ENCODE assay signal across 13 cellular contexts in genomic region chr3:186986811-186987210, GRCh38. TPM values are rescaled to one million over a fixed set of nuclear protein-coding genes. Genes with fewer than 3 reads are reported as not detected.
DNase-seq lines count a peak whose midpoint lies in the region; ATAC-seq and TF ChIP-seq lines count a peak whose summit lies in the region.
"Had no signal": no experiment of that assay in that cellular context is flagged by ENCODE, and none has a peak within 500 bp of the region (broad histone marks: within the 10 kb centered on the region; RNA-seq: fewer than 3 reads in every experiment).

No MANE protein-coding gene starts in this region.

- peaks cover 18 to 40% of the 10 kb centered on the region in 2 donors for H3K36me3 Mint-ChIP-seq in naive B cell
- H3K36me3 Mint-ChIP-seq in Caco-2 (ENCODE audit: insufficient read depth, unreplicated experiment), result no peaks in the 10 kb centered on the region
- peaks cover 29% of the 10 kb centered on the region for H3K36me3 Mint-ChIP-seq in neural progenitor cell

- H3K27ac ChIP-seq in BLaER1 treated with 17β-estradiol and CSF1 and Interleukin-3, amounts not matched to agents 10 nM and 100 nM, result peak overlapping the region in 9 of 11 experiments; percentile 49 to 90 (median 85); a peak in 18 of 22 replicates
- H3K27ac ChIP-seq in DOHH2 (ENCODE audit: low read depth, low read length), result peak overlapping the region; percentile 95
- peak overlapping the region; percentile 94 for H3K27ac ChIP-seq in SU-DHL-6 (ENCODE audit: low read depth, low read length)
- no peak overlapping the region for H3K27ac ChIP-seq in neural progenitor cell
- H3K27ac ChIP-seq: breast epithelium had no signal

- H3K9me3 ChIP-seq in BLaER1 treated with 17β-estradiol and CSF1 and Interleukin-3, amounts not matched to agents 10 nM and 100 nM (replicated peaks in 1 of 11), result peaks cover 0 to 30% (median 20%) of the 10 kb centered on the region in 11 experiments; a peak in 14 of 22 replicates
- H3K9me3 ChIP-seq in DOHH2 (ENCODE audit: control insufficient read depth, insufficient read depth, low read length), result no peaks in the 10 kb centered on the region
- H3K9me3 ChIP-seq in SU-DHL-6 (ENCODE audit: insufficient read depth, low read length), result no peaks in the 10 kb centered on the region
- H3K9me3 ChIP-seq in Caco-2, result no peaks in the 10 kb centered on the region
- no peaks in the 10 kb centered on the region for H3K9me3 ChIP-seq in neural progenitor cell (ENCODE audit: low read depth)
- H3K9me3 ChIP-seq: breast epithelium, sigmoid colon had no signal

- H3K27me3 ChIP-seq in BLaER1 treated with 17β-estradiol and CSF1 and Interleukin-3, amounts not matched to agents 10 nM and 100 nM, result no peaks in the 10 kb centered on the region
- H3K27me3 ChIP-seq in DOHH2 (ENCODE audit: control insufficient read depth, low read length) (no peaks in the 10 kb centered on the region), SU-DHL-6 (ENCODE audit: low read length) (no peaks in the 10 kb centered on the region), Caco-2 (replicated peaks; ENCODE audit: control insufficient read depth, insufficient read depth, low read length) (no peaks in the 10 kb centered on the region), neural progenitor cell (no peaks in the 10 kb centered on the region)
- H3K27me3 ChIP-seq: breast epithelium, sigmoid colon had no signal

- H3K9me2 ChIP-seq in DOHH2 (replicated peaks; ENCODE audit: control insufficient read depth, low read length) (no peaks in the 10 kb centered on the region), SU-DHL-6 (replicated peaks; ENCODE audit: insufficient read depth, low read length) (no peaks in the 10 kb centered on the region)

- ATAC-seq in naive B cell (ENCODE audit: low read depth in 2 of 2), result peak in 1 of 2 donors; percentile 15
- no peak for ATAC-seq in HG03442 (IDR thresholded peaks at IDR 0.05; ENCODE audit: unreplicated experiment)

- POLR2A ChIA-PET in Caco-2 (lab: Charles Lee), result no interaction called here

- peaks cover 70 to 91% (median 89%) of the 10 kb centered on the region in 3 donors for H3K4me1 Mint-ChIP-seq in naive B cell
- peaks cover 21% of the 10 kb centered on the region for H3K4me1 Mint-ChIP-seq in Caco-2 (ENCODE audit: low read depth, unreplicated experiment)
- no peaks in the 10 kb centered on the region for H3K4me1 Mint-ChIP-seq in neural progenitor cell

- H3K4me3 Mint-ChIP-seq in naive B cell, result peak overlapping the region; percentile 51 to 87 (median 72)
- no peak overlapping the region for H3K4me3 Mint-ChIP-seq in Caco-2 (ENCODE audit: unreplicated experiment)
- H3K4me3 Mint-ChIP-seq in neural progenitor cell, result no peak overlapping the region

- CTCF ChIA-PET in Caco-2 (lab: Charles Lee), result no interaction called here

- H3K9me3 Mint-ChIP-seq in naive B cell (peaks cover 0 to 3% (median 0%) of the 10 kb centered on the region in 7 donors), Caco-2 (ENCODE audit: unreplicated experiment) (no peaks in the 10 kb centered on the region), neural progenitor cell (no peaks in the 10 kb centered on the region)

- peaks cover 0 to 33% (median 0%) of the 10 kb centered on the region in 11 experiments; a peak in 5 of 22 replicates for H4K20me1 ChIP-seq in BLaER1 treated with 17β-estradiol and CSF1 and Interleukin-3, amounts not matched to agents 10 nM and 100 nM
- H4K20me1 ChIP-seq in DOHH2 (ENCODE audit: control insufficient read depth, insufficient read depth, low read depth, low read length) (no peaks in the 10 kb centered on the region), SU-DHL-6 (ENCODE audit: low read depth, low read length) (no peaks in the 10 kb centered on the region), neural progenitor cell (ENCODE audit: low read depth) (peaks cover 4% of the 10 kb centered on the region)

- no peak for DNase-seq in naive B cell
- no peak for DNase-seq in Caco-2
- DNase-seq in neural progenitor cell (ENCODE audit: low spot score), result no peak
- no peak for DNase-seq in stimulated activated CD4-positive, alpha-beta T cell treated with anti-CD3 and anti-CD28 coated beads, Interleukin-15, amount 100 ng/mL, for 24 hours
- DNase-seq: activated CD4-positive, alpha-beta T cell treated with anti-CD3 and anti-CD28 coated beads, Interleukin-2, amount 50 U/mL, for 4 hours; activated effector memory CD4-positive, alpha-beta T cell treated with Interleukin-2 at 50 U/mL for 16 hours; COR-L47; sigmoid colon had no signal

- no TSS peak for BruUV-seq in Caco-2 (replicated peaks; lab: Mats Ljungman, UMichigan)

- H3K27me3 Mint-ChIP-seq in naive B cell, result no peaks in the 10 kb centered on the region
- H3K27me3 Mint-ChIP-seq in Caco-2 (ENCODE audit: insufficient read depth, unreplicated experiment), result no peaks in the 10 kb centered on the region
- H3K27me3 Mint-ChIP-seq in neural progenitor cell (ENCODE audit: insufficient read depth, low read depth), result peaks cover 2% of the 10 kb centered on the region

- TF ChIP-seq CTCF in DOHH2 (IDR thresholded peaks at IDR 0.05; ENCODE audit: low read depth, low read length, poor library complexity, severe bottlenecking) (no peak), SU-DHL-6 (IDR thresholded peaks at IDR 0.05; ENCODE audit: insufficient read depth, low read length, poor library complexity, severe bottlenecking) (no peak), Caco-2 (IDR thresholded peaks at IDR 0.05; ENCODE audit: insufficient read depth in 1 of 2, low read depth in 1 of 2, low read length in 1 of 2, severe bottlenecking in 1 of 2, unreplicated experiment in 1 of 2) (no peak), neural progenitor cell (IDR thresholded peaks at IDR 0.05) (no peak)

- peaks cover 35 to 88% (median 72%) of the 10 kb centered on the region in 11 experiments for H3K36me3 ChIP-seq in BLaER1 treated with 17β-estradiol and CSF1 and Interleukin-3, amounts not matched to agents 10 nM and 100 nM
- peaks cover 55% of the 10 kb centered on the region for H3K36me3 ChIP-seq in DOHH2 (ENCODE audit: control insufficient read depth, low read length)
- H3K36me3 ChIP-seq in SU-DHL-6 (ENCODE audit: low read length), result no peaks in the 10 kb centered on the region
- no peaks in the 10 kb centered on the region; the same call in 1 of the 2 replicates for H3K36me3 ChIP-seq in Caco-2 (ENCODE audit: control insufficient read depth, insufficient read depth, low read length)
- no peaks in the 10 kb centered on the region for H3K36me3 ChIP-seq in neural progenitor cell
- H3K36me3 ChIP-seq: breast epithelium, sigmoid colon had no signal

- H3K9ac ChIP-seq in BLaER1 treated with 17β-estradiol and CSF1 and Interleukin-3, amounts not matched to agents 10 nM and 100 nM, result peak overlapping the region in 6 of 11 experiments; percentile 65 to 74 (median 70); a peak in 12 of 22 replicates
- H3K9ac ChIP-seq in SU-DHL-6 (ENCODE audit: low read length), result peak overlapping the region; percentile 54
- no peak overlapping the region for H3K9ac ChIP-seq in neural progenitor cell

- peaks cover 33 to 77% (median 44%) of the 10 kb centered on the region in 10 experiments for H3K4me1 ChIP-seq in BLaER1 treated with 17β-estradiol and CSF1 and Interleukin-3, amounts not matched to agents 10 nM and 100 nM
- H3K4me1 ChIP-seq in DOHH2 (ENCODE audit: control insufficient read depth, low read length) (peaks cover 89% of the 10 kb centered on the region), Caco-2 (peaks cover 16% of the 10 kb centered on the region), neural progenitor cell (no peaks in the 10 kb centered on the region)
- H3K4me1 ChIP-seq: breast epithelium, sigmoid colon had no signal

- intact Hi-C loops in Caco-2 (cut with micrococcal nuclease; ENCODE audit: unreplicated experiment), result loop anchor here (10.0 kb wide), 1 partner anchor 178 kb away; no protein-coding TSS in a partner anchor

- H3K4me2 ChIP-seq in BLaER1 treated with 17β-estradiol and CSF1 and Interleukin-3, amounts not matched to agents 10 nM and 100 nM, result peak overlapping the region; percentile 58 to 92 (median 82)
- H3K4me2 ChIP-seq in DOHH2 (ENCODE audit: low read length) (peak overlapping the region; percentile 91), SU-DHL-6 (ENCODE audit: low read depth, low read length, poor library complexity, severe bottlenecking) (peak overlapping the region; percentile 70), neural progenitor cell (no peak overlapping the region)

- H2AFZ ChIP-seq in SU-DHL-6 (ENCODE audit: low read depth, low read length, severe bottlenecking) (peak overlapping the region; percentile 6), neural progenitor cell (replicated peaks) (no peak overlapping the region)

- H3K79me2 ChIP-seq in DOHH2 (ENCODE audit: control insufficient read depth, low read length) (peaks cover 50% of the 10 kb centered on the region), SU-DHL-6 (ENCODE audit: insufficient read depth, low read length) (peaks cover 28% of the 10 kb centered on the region), neural progenitor cell (ENCODE audit: low read depth) (no peaks in the 10 kb centered on the region)

- peaks cover 36% of the 10 kb centered on the region for H3F3A ChIP-seq in DOHH2 (ENCODE audit: control insufficient read depth, insufficient read depth)
- H3F3A ChIP-seq in SU-DHL-6 (ENCODE audit: insufficient read depth), result peaks cover 48% of the 10 kb centered on the region
- H3F3A ChIP-seq in neural progenitor cell (ENCODE audit: low read depth), result no peaks in the 10 kb centered on the region

- H3K27ac Mint-ChIP-seq in naive B cell, result peak overlapping the region; percentile 78 to 95 (median 95)
- H3K27ac Mint-ChIP-seq in Caco-2 (ENCODE audit: unreplicated experiment), result no peak overlapping the region
- H3K27ac Mint-ChIP-seq in neural progenitor cell, result no peak overlapping the region

- 0 out of 20 replicates have a peak overlapping the region, but pooled peaks of 2 of the 10 experiments have one; percentile 8 to 21 for H3K4me3 ChIP-seq in BLaER1 treated with 17β-estradiol and CSF1 and Interleukin-3, amounts not matched to agents 10 nM and 100 nM
- H3K4me3 ChIP-seq in DOHH2 (ENCODE audit: low read length) (peak overlapping the region; percentile 70), SU-DHL-6 (ENCODE audit: insufficient read depth, low read length, poor library complexity, severe bottlenecking) (peak overlapping the region; percentile 40), Caco-2 (ENCODE audit: low read depth, low read length) (no peak overlapping the region), neural progenitor cell (no peak overlapping the region)
- H3K4me3 ChIP-seq: breast epithelium, sigmoid colon had no signal

RNA-seq across cellular contexts. Expression of gene ST6GAL1, which starts 56.5 kb away (rescaled TPM):
- 100 to 1,000 TPM; 210 to 330 (median 253) TPM for polyA plus RNA-seq in naive B cell (ENCODE audit: low read depth in 6 of 6)
- 34.6 and 40.3 TPM in 2 replicates for total RNA-seq in Caco-2 (2022)
- total RNA-seq in neural progenitor cell (ENCODE audit: low replicate concordance), result 27.3 and 39.2 TPM in 2 replicates

Comparison
In these comparisons a context has a peak if more than half of its experiments do, and no peak if none do; other contexts are left out.
1. H3K4me3 ChIP-seq: peak in DOHH2 (single experiment) and SU-DHL-6 (single experiment); none in Caco-2 (single experiment) and neural progenitor cell (single experiment).
2. H3K27ac Mint-ChIP-seq: peak in naive B cell (6 of 6); none in Caco-2 (single experiment) and neural progenitor cell (single experiment).
3. H3K4me3 Mint-ChIP-seq: peak in naive B cell (8 of 8); none in Caco-2 (single experiment) and neural progenitor cell (single experiment).